In the genomic region with DNA sequence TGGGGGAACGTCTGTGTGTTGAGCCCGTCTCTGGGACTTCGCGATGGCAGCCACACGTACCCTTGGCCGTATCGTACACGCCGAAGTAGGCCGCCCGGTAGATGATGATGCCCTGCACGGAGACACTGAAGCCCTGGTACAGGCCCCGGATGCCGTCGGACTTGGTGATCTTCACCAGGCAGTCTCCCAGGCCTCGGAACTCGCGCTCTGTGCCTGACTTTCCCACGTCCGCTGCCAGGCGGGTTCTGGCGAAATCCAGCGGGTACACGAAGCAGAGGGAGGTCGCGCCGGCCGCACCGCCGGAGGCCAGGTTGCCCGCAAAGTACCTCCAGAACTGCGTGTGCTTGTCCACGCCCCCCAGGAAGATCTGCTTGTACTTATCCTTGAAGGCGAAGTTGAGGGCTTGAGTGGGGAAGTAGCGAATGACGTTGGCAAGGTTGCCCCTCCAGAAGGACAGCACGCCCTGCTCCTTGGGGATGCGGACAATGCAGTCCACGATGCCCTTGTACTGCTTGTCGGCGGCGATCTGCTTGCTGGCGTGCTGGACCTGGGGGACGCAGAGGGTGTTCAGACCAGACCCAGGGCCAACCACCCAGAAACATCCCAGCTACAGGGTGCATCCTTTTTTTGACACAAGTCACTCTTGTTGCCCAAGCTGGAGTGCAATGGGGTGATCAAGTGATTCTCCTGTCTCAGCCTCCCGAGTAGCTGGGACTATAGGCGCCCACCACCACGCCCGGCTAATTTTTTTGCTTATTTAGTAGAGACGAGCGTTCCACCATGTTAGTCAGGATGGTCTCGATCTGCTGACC, we compare ENCODE assay signal across 1 cellular context.
TF ChIP-seq lines count a peak whose summit lies in the region.

No MANE protein-coding gene starts in this region.

TF ChIP-seq in SK-N-SH, 30 proteins besides CTCF, POLR2A, EP300 and RAD21 (continued from another document):
- TF ChIP-seq ZBTB33 (IDR thresholded peaks at IDR 0.05; ENCODE audit: borderline replicate concordance, low read depth), result no peak
- no peak for TF ChIP-seq RCOR1 (IDR thresholded peaks at IDR 0.05; ENCODE audit: low read length)
- TF ChIP-seq MEF2A (IDR thresholded peaks at IDR 0.05; ENCODE audit: borderline replicate concordance, low read depth), result no peak
- TF ChIP-seq FOSL2 (IDR thresholded peaks at IDR 0.05; ENCODE audit: borderline replicate concordance, low read depth), result no peak
- TF ChIP-seq GABPA (IDR thresholded peaks at IDR 0.05; ENCODE audit: low read depth), result no peak
- TF ChIP-seq TAF1 (IDR thresholded peaks at IDR 0.05; ENCODE audit: borderline replicate concordance, low read depth, low read length), result no peak
- TF ChIP-seq TEAD4 (IDR thresholded peaks at IDR 0.05; ENCODE audit: borderline replicate concordance, insufficient read depth), result no peak
- TF ChIP-seq IRF3 (IDR thresholded peaks at IDR 0.05; ENCODE audit: low read depth, low read length), result no peak
- TF ChIP-seq SIN3A (IDR thresholded peaks at IDR 0.05; ENCODE audit: borderline replicate concordance, low read depth, low read length), result no peak
